In genomic region chr10:128576916-128577670, GRCh38 we compare ENCODE assay signal across 28 cellular contexts.
DNase-seq lines count a peak whose midpoint lies in the region; ATAC-seq and TF ChIP-seq lines count a peak whose summit lies in the region.
"Had no signal": no experiment of that assay in that cellular context is flagged by ENCODE, and none has a peak within 500 bp of the region (broad histone marks: within the 10 kb centered on the region; RNA-seq: fewer than 3 reads in every experiment).

No MANE protein-coding gene starts in this region.

- ATAC-seq in GM19397 (IDR thresholded peaks at IDR 0.05; ENCODE audit: unreplicated experiment) (no peak), SK-N-SH treated with all-trans-retinoic acid at 6 μM for 48 hours (no peak)
- no peak for ATAC-seq in stimulated activated naive CD8-positive, alpha-beta T cell treated with anti-CD3 and anti-CD28 coated beads, Interleukin-15, amount 100 ng/mL, for 72 hours
- ATAC-seq: gastroesophageal sphincter; HepG2; natural killer cell treated with Interleukin-12 subunit alpha and Interleukin-12 subunit beta and Interleukin-15 and Interleukin-18, amount 100 ng/mL, for 72 hours; upper lobe of right lung had no signal

- H3K9me3 ChIP-seq in HUES64 (ENCODE audit: insufficient read depth, low read depth, low read length) (no peaks in the 10 kb centered on the region), endodermal cell (ENCODE audit: control insufficient read depth, low read length) (no peaks in the 10 kb centered on the region)
- H3K9me3 ChIP-seq: gastroesophageal sphincter, ovary, upper lobe of right lung had no signal

- H3K4me1 Mint-ChIP-seq in endodermal cell: peaks cover 16% of the 10 kb centered on the region
- H3K4me1 Mint-ChIP-seq in stimulated activated naive CD8-positive, alpha-beta T cell treated with anti-CD3 and anti-CD28 coated beads, Interleukin-15, amount 100 ng/mL, for 72 hours: no peaks in the 10 kb centered on the region
- H3K4me1 Mint-ChIP-seq: CD4-positive, CD25-positive, alpha-beta regulatory T cell had no signal

- H3K4me3 Mint-ChIP-seq in endodermal cell: no peak overlapping the region
- H3K4me3 Mint-ChIP-seq in stimulated activated naive CD8-positive, alpha-beta T cell treated with anti-CD3 and anti-CD28 coated beads, Interleukin-15, amount 100 ng/mL, for 72 hours: no peak overlapping the region
- H3K4me3 Mint-ChIP-seq: CD4-positive, CD25-positive, alpha-beta regulatory T cell; HFFc6; natural killer cell treated with Interleukin-12 subunit alpha and Interleukin-12 subunit beta and Interleukin-15 and Interleukin-18, amount 100 ng/mL, for 72 hours had no signal

- H3K9me3 Mint-ChIP-seq in endodermal cell: no peaks in the 10 kb centered on the region
- no peaks in the 10 kb centered on the region for H3K9me3 Mint-ChIP-seq in stimulated activated naive CD8-positive, alpha-beta T cell treated with anti-CD3 and anti-CD28 coated beads, Interleukin-15, amount 100 ng/mL, for 72 hours
- H3K9me3 Mint-ChIP-seq: natural killer cell treated with Interleukin-12 subunit alpha and Interleukin-12 subunit beta and Interleukin-15 and Interleukin-18, amount 100 ng/mL, for 72 hours had no signal

- no peak for DNase-seq in endodermal cell
- DNase-seq in iPS-NIHi7 (ENCODE audit: extremely low spot score): peak; percentile 59
- no peak for DNase-seq in activated CD4-positive, alpha-beta T cell treated with anti-CD3 and anti-CD28 coated beads for 48 hours
- DNase-seq in stimulated activated naive CD8-positive, alpha-beta T cell treated with anti-CD3 and anti-CD28 coated beads, Interleukin-15, amount 100 ng/mL, for 72 hours: no peak
- DNase-seq: activated naive CD4-positive, alpha-beta T cell treated with Interleukin-2 at 50 U/mL for 16 hours; amniotic stem cell; CD4-positive, CD25-positive, alpha-beta regulatory T cell; DND-41; effector memory CD4-positive, alpha-beta T cell; HFFc6; NCI-H1092; NCI-H187 treated with DMSO at 0.1 percent for 48 hours; NCI-H524; NK-92 treated with Interleukin-12 subunit alpha and Interleukin-12 subunit beta, amount 100 ng/mL, for 24 hours; ovary; PC-9; SHP77; stimulated activated CD4-positive, alpha-beta T cell treated with anti-CD3 and anti-CD28 coated beads, Interleukin-2, amount 100 ng/mL, for 24 hours; SW 1271; T-helper 9 cell; upper lobe of right lung; WERI-Rb-1 had no signal

- no peaks in the 10 kb centered on the region for H3K27me3 Mint-ChIP-seq in endodermal cell (ENCODE audit: insufficient read depth)
- H3K27me3 Mint-ChIP-seq in stimulated activated naive CD8-positive, alpha-beta T cell treated with anti-CD3 and anti-CD28 coated beads, Interleukin-15, amount 100 ng/mL, for 72 hours: no peaks in the 10 kb centered on the region

- peak overlapping the region; percentile 38 for H3K27ac Mint-ChIP-seq in endodermal cell
- H3K27ac Mint-ChIP-seq in stimulated activated naive CD8-positive, alpha-beta T cell treated with anti-CD3 and anti-CD28 coated beads, Interleukin-15, amount 100 ng/mL, for 72 hours: no peak overlapping the region
- H3K27ac Mint-ChIP-seq: CD4-positive, CD25-positive, alpha-beta regulatory T cell; HFFc6; natural killer cell treated with Interleukin-12 subunit alpha and Interleukin-12 subunit beta and Interleukin-15 and Interleukin-18, amount 100 ng/mL, for 72 hours had no signal

- H3K36me3 Mint-ChIP-seq in endodermal cell (ENCODE audit: low read depth): no peaks in the 10 kb centered on the region
- H3K36me3 Mint-ChIP-seq: CD4-positive, CD25-positive, alpha-beta regulatory T cell; natural killer cell treated with Interleukin-12 subunit alpha and Interleukin-12 subunit beta and Interleukin-15 and Interleukin-18, amount 100 ng/mL, for 72 hours had no signal

- 79% methylated on average over 11 of the region's 11 CpGs for WGBS in HUES64
- 89 to 94% methylated on average over 7 to 11 of the region's 11 CpGs for WGBS in endodermal cell (ENCODE audit: insufficient coverage in 1 of 2, insufficient read length in 1 of 2), 2 experiments

- H3K36me3 ChIP-seq in HUES64 (ENCODE audit: insufficient read depth, low read length) (no peaks in the 10 kb centered on the region), endodermal cell (ENCODE audit: control insufficient read depth, insufficient read depth, low read length) (no peaks in the 10 kb centered on the region)
- H3K36me3 ChIP-seq: gastroesophageal sphincter, ovary, upper lobe of right lung, WERI-Rb-1 had no signal

- H3K9ac ChIP-seq in HUES64 (ENCODE audit: low read depth, low read length) (no peak overlapping the region), endodermal cell (ENCODE audit: extremely low read depth, low read length, poor library complexity, severe bottlenecking) (no peak overlapping the region)

- H3K27ac ChIP-seq in HUES64 (ENCODE audit: low read depth, low read length) (peak overlapping the region; percentile 82; the same call in 1 of the 2 replicates), endodermal cell (ENCODE audit: low read depth, low read length) (no peak overlapping the region)
- H3K27ac ChIP-seq: gastroesophageal sphincter, ovary, PC-9, upper lobe of right lung, WERI-Rb-1 had no signal

- no peaks in the 10 kb centered on the region for H3K27me3 ChIP-seq in HUES64 (ENCODE audit: insufficient read depth, low read length)
- no peaks in the 10 kb centered on the region for H3K27me3 ChIP-seq in endodermal cell (ENCODE audit: control insufficient read depth, insufficient read depth, low read length, poor library complexity, severe bottlenecking)
- H3K27me3 ChIP-seq: ovary, upper lobe of right lung had no signal

- H3K4me1 ChIP-seq in HUES64 (ENCODE audit: insufficient read depth, low read length): peaks cover 44% of the 10 kb centered on the region
- no peaks in the 10 kb centered on the region for H3K4me1 ChIP-seq in endodermal cell (ENCODE audit: control insufficient read depth, insufficient read depth, low read length)
- H3K4me1 ChIP-seq: gastroesophageal sphincter, upper lobe of right lung had no signal

- H3K4me3 ChIP-seq in HUES64 (ENCODE audit: low read length): no peak overlapping the region
- no peak overlapping the region for H3K4me3 ChIP-seq in endodermal cell (ENCODE audit: low read length)
- H3K4me3 ChIP-seq: gastroesophageal sphincter, ovary, PC-9, upper lobe of right lung had no signal

- no peak for TF ChIP-seq CTCF in endodermal cell (conservative IDR thresholded peaks at IDR 0.05)

TF ChIP-seq in SK-N-SH treated with all-trans-retinoic acid at 6 μM for 48 hours, 23 proteins besides CTCF, POLR2A, EP300 and RAD21 (continues in another document):
- no peak for TF ChIP-seq ZFP3 (CRISPR knock-in tag; IDR thresholded peaks at IDR 0.05)
- no peak for TF ChIP-seq ISL1 (CRISPR knock-in tag; IDR thresholded peaks at IDR 0.05)
- no peak for TF ChIP-seq PPARA (CRISPR knock-in tag; IDR thresholded peaks at IDR 0.05; ENCODE audit: borderline replicate concordance)
- no peak for TF ChIP-seq SNAI2 (CRISPR knock-in tag; IDR thresholded peaks at IDR 0.05)
- TF ChIP-seq OSR1 (CRISPR knock-in tag; IDR thresholded peaks at IDR 0.05): no peak
- TF ChIP-seq POU6F1 (CRISPR knock-in tag; IDR thresholded peaks at IDR 0.05; ENCODE audit: borderline replicate concordance, low read depth): no peak
- no peak for TF ChIP-seq CREB5 (CRISPR knock-in tag; IDR thresholded peaks at IDR 0.05; ENCODE audit: low read depth)
- TF ChIP-seq RARB (CRISPR knock-in tag; IDR thresholded peaks at IDR 0.05): no peak
- TF ChIP-seq ZFP30 (CRISPR knock-in tag; IDR thresholded peaks at IDR 0.05): no peak
- TF ChIP-seq ESRRG (CRISPR knock-in tag; IDR thresholded peaks at IDR 0.05): no peak
- TF ChIP-seq ZC3H10 (CRISPR knock-in tag; IDR thresholded peaks at IDR 0.05): no peak
- no peak for TF ChIP-seq BACH2 (CRISPR knock-in tag; IDR thresholded peaks at IDR 0.05; ENCODE audit: borderline replicate concordance)
- no peak for TF ChIP-seq ARNTL (CRISPR knock-in tag; IDR thresholded peaks at IDR 0.05; ENCODE audit: borderline replicate concordance, low read depth)
